1 cellular context compared by ENCODE assay signal in the genomic region with DNA sequence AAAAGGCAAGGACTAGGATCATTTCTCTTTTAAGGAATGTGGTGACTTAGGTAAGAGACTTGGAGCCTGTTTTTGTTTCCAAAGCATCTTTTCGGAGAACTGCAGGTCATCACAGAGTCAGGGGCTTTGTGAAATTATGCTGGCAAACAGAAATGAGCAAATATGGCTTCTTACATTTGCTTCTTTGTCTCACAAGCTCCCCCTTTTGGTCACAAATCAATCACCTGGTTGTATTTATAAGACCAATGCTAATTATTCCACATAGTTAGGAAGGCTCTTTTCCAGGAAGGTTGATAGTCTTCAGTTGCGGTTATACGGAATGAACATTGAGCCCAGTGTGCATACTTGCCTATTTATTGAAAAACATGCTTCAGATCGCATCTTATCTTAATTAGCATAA.
TF ChIP-seq lines count a peak whose summit lies in the region.

No MANE protein-coding gene starts in this region.

TF ChIP-seq in SK-N-SH treated with all-trans-retinoic acid at 6 μM for 48 hours, 23 proteins besides CTCF, POLR2A, EP300 and RAD21 (continued from another document):
- TF ChIP-seq, protein P1, sequence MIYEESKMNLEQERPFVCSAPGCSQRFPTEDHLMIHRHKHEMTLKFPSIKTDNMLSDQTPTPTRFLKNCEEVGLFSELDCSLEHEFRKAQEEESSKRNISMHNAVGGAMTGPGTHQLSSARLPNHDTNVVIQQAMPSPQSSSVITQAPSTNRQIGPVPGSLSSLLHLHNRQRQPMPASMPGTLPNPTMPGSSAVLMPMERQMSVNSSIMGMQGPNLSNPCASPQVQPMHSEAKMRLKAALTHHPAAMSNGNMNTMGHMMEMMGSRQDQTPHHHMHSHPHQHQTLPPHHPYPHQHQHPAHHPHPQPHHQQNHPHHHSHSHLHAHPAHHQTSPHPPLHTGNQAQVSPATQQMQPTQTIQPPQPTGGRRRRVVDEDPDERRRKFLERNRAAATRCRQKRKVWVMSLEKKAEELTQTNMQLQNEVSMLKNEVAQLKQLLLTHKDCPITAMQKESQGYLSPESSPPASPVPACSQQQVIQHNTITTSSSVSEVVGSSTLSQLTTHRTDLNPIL (CRISPR knock-in tag; IDR thresholded peaks at IDR 0.05; ENCODE audit: low read depth), result no peak
- TF ChIP-seq PPARA (CRISPR knock-in tag; IDR thresholded peaks at IDR 0.05; ENCODE audit: borderline replicate concordance) (no peak), OSR1 (CRISPR knock-in tag; IDR thresholded peaks at IDR 0.05) (no peak)
- TF ChIP-seq, protein P2, sequence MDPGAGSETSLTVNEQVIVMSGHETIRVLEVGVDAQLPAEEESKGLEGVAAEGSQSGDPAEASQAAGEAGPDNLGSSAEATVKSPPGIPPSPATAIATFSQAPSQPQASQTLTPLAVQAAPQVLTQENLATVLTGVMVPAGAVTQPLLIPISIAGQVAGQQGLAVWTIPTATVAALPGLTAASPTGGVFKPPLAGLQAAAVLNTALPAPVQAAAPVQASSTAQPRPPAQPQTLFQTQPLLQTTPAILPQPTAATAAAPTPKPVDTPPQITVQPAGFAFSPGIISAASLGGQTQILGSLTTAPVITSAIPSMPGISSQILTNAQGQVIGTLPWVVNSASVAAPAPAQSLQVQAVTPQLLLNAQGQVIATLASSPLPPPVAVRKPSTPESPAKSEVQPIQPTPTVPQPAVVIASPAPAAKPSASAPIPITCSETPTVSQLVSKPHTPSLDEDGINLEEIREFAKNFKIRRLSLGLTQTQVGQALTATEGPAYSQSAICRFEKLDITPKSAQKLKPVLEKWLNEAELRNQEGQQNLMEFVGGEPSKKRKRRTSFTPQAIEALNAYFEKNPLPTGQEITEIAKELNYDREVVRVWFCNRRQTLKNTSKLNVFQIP (CRISPR knock-in tag; IDR thresholded peaks at IDR 0.05; ENCODE audit: borderline replicate concordance, low read depth), result no peak
- TF ChIP-seq, protein P3, sequence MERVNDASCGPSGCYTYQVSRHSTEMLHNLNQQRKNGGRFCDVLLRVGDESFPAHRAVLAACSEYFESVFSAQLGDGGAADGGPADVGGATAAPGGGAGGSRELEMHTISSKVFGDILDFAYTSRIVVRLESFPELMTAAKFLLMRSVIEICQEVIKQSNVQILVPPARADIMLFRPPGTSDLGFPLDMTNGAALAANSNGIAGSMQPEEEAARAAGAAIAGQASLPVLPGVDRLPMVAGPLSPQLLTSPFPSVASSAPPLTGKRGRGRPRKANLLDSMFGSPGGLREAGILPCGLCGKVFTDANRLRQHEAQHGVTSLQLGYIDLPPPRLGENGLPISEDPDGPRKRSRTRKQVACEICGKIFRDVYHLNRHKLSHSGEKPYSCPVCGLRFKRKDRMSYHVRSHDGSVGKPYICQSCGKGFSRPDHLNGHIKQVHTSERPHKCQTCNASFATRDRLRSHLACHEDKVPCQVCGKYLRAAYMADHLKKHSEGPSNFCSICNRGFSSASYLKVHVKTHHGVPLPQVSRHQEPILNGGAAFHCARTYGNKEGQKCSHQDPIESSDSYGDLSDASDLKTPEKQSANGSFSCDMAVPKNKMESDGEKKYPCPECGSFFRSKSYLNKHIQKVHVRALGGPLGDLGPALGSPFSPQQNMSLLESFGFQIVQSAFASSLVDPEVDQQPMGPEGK (CRISPR knock-in tag; IDR thresholded peaks at IDR 0.05; ENCODE audit: borderline replicate concordance), result no peak
